In the genomic region with DNA sequence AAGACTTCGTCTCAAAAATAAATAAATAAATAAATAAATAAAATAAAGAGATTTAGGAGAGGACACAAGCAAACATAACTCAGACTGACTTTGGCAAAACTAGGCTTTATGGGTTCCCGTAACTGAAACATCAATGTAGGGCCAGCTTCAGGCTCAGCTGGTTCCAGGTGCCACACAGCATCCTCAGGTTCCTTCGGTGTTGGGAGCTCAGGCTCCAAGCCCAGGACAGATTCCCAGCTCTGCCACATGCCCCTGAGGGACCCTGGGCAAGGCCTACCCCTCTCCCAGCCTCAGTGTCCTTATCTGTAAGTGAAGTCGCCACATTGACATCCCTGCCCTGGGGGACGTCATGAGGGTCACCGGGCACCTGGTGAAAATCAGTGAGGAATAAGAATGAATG, we compare ENCODE assay signal across 1 cellular context.
TF ChIP-seq lines count a peak whose summit lies in the region.

No MANE protein-coding gene starts in this region.

TF ChIP-seq in HepG2, 621 proteins besides CTCF, POLR2A, EP300 and RAD21:
- TF ChIP-seq HNF4G (IDR thresholded peaks at IDR 0.05; ENCODE audit: borderline replicate concordance, low read depth, low read length) (no peak), HNF4G (CRISPR knock-in tag; IDR thresholded peaks at IDR 0.05; ENCODE audit: borderline replicate concordance, low read depth) (no peak), ZNF329 (CRISPR knock-in tag; IDR thresholded peaks at IDR 0.05; ENCODE audit: low read depth) (peak; percentile 98), FOXM1 (CRISPR knock-in tag; IDR thresholded peaks at IDR 0.05) (no peak)
